1 cellular context compared by ENCODE assay signal in genomic region chr1:230123280-230124186, GRCh38.
TF ChIP-seq lines count a peak whose summit lies in the region.

No MANE protein-coding gene starts in this region.

TF ChIP-seq in HepG2, 621 proteins besides CTCF, POLR2A, EP300 and RAD21 (continued from another document and continues in another):
- TF ChIP-seq ZNF281 (CRISPR knock-in tag; IDR thresholded peaks at IDR 0.05; ENCODE audit: borderline replicate concordance) (no peak), ZNF570 (CRISPR knock-in tag; IDR thresholded peaks at IDR 0.05; ENCODE audit: borderline replicate concordance) (no peak), ZFP36L2 (CRISPR knock-in tag; IDR thresholded peaks at IDR 0.05) (no peak), MAX (IDR thresholded peaks at IDR 0.05) (peak; percentile 32; the same call in 1 of the 2 replicates), DMTF1 (CRISPR knock-in tag; IDR thresholded peaks at IDR 0.05) (no peak), ZBTB20 (CRISPR knock-in tag; IDR thresholded peaks at IDR 0.05; ENCODE audit: borderline replicate concordance, low read depth) (peak; percentile 28; the same call in 1 of the 2 replicates), GTF2F1 (IDR thresholded peaks at IDR 0.05; ENCODE audit: low read length) (no peak), ISX (CRISPR knock-in tag; conservative IDR thresholded peaks at IDR 0.05) (no peak), ZNF598 (CRISPR knock-in tag; IDR thresholded peaks at IDR 0.05; ENCODE audit: borderline replicate concordance) (no peak), YEATS2 (CRISPR knock-in tag; IDR thresholded peaks at IDR 0.05; ENCODE audit: borderline replicate concordance) (no peak), ZBTB37 (CRISPR knock-in tag; IDR thresholded peaks at IDR 0.05) (no peak), ZNF674 (CRISPR knock-in tag; IDR thresholded peaks at IDR 0.05; ENCODE audit: low read depth) (no peak), MTA1 (CRISPR knock-in tag; IDR thresholded peaks at IDR 0.05; ENCODE audit: borderline replicate concordance) (no peak), ZNF609 (CRISPR knock-in tag; IDR thresholded peaks at IDR 0.05; ENCODE audit: borderline replicate concordance) (no peak), PREB (CRISPR knock-in tag; IDR thresholded peaks at IDR 0.05) (no peak), CCDC6 (CRISPR knock-in tag; IDR thresholded peaks at IDR 0.05) (no peak), POGK (CRISPR knock-in tag; conservative IDR thresholded peaks at IDR 0.05) (no peak), SOX6 (IDR thresholded peaks at IDR 0.05) (no peak), SOX6 (CRISPR knock-in tag; IDR thresholded peaks at IDR 0.05) (0 out of 2 replicates have a peak, but pooled peaks have one; percentile 40), ATF5 (CRISPR knock-in tag; IDR thresholded peaks at IDR 0.05; ENCODE audit: low read depth) (no peak), ZSCAN25 (CRISPR knock-in tag; IDR thresholded peaks at IDR 0.05) (no peak), USF2 (IDR thresholded peaks at IDR 0.05; ENCODE audit: low read depth, low read length) (no peak; the same call in 1 of the 2 replicates), USF2 (CRISPR knock-in tag; IDR thresholded peaks at IDR 0.05; ENCODE audit: borderline replicate concordance) (peak; percentile 60; the same call in 1 of the 2 replicates), AHDC1 (CRISPR knock-in tag; IDR thresholded peaks at IDR 0.05; ENCODE audit: borderline replicate concordance) (no peak), SKIL (CRISPR knock-in tag; IDR thresholded peaks at IDR 0.05; ENCODE audit: borderline replicate concordance) (no peak)
